In genomic region chr5:135376961-135377621, GRCh38 we compare ENCODE assay signal across 9 cellular contexts. TPM values are rescaled to one million over a fixed set of nuclear protein-coding genes. Genes with fewer than 3 reads are reported as not detected.
DNase-seq lines count a peak whose midpoint lies in the region; ATAC-seq and TF ChIP-seq lines count a peak whose summit lies in the region.
"Had no signal": no experiment of that assay in that cellular context is flagged by ENCODE, and none has a peak within 500 bp of the region (broad histone marks: within the 10 kb centered on the region; RNA-seq: fewer than 3 reads in every experiment).

No MANE protein-coding gene starts in this region.

- DNase-seq in GM10248 (ENCODE audit: extremely low spot score) (peak; percentile 66), LNCaP clone FGC (ENCODE audit: low read depth) (peak; percentile 69), glomerular endothelial cell (ENCODE audit: extremely low read depth, low read depth, low spot score) (peak; percentile 14), MG63 (no peak), NOMO-1 treated with DMSO at 0.1 percent for 48 hours (lab: John Stamatoyannopoulos, UW; ENCODE audit: unreplicated experiment) (no peak), superior temporal gyrus (ENCODE audit: extremely low spot score) (no peak), sciatic nerve (ENCODE audit: low spot score) (no peak)

- TF ChIP-seq CTCF in GM10248 (IDR thresholded peaks at IDR 0.05; ENCODE audit: control extremely low read depth, extremely low read depth, low read depth, missing control alignments): no peak
- TF ChIP-seq CTCF in LNCaP clone FGC (IDR thresholded peaks at IDR 0.05; ENCODE audit: control insufficient read depth, extremely low read depth, insufficient read depth): no peak

- no peaks in the 10 kb centered on the region for H3K27me3 ChIP-seq in MG63

- peak; percentile 59 for ATAC-seq in GM21619 (IDR thresholded peaks at IDR 0.05; ENCODE audit: unreplicated experiment)
- ATAC-seq in sciatic nerve: no peak

- H3K36me3 ChIP-seq in MG63: peaks cover 97% of the 10 kb centered on the region

- CTCF ChIA-PET in GM10248 (lab: Yijun Ruan, JAX): interaction anchor here (1.1 to 1.9 kb wide), 4 partner anchors 9 to 85 kb away, joined by 4 to 10 read pairs (median 6); no protein-coding TSS in a partner anchor

- POLR2A ChIA-PET in GM10248 (lab: Yijun Ruan, JAX): no interaction called here

- intact Hi-C loops in sciatic nerve (cut with DNase I): no loop called here

- H3K4me3 ChIP-seq in LNCaP clone FGC (ENCODE audit: low read depth, low read length) (no peak overlapping the region), MG63 (no peak overlapping the region)
- H3K4me3 ChIP-seq: SK-N-MC had no signal

- no peaks in the 10 kb centered on the region for H3K9me3 ChIP-seq in MG63

RNA-seq across cellular contexts. Expression of gene MACROH2A1, which starts 21.9 kb away (rescaled TPM):
- total RNA-seq in glomerular endothelial cell (150 and 169 TPM in 2 replicates), sciatic nerve (129 TPM)
- total RNA-seq in MG63 (2014; rRNA removed; shearing (Covaris generic); ENCODE audit: low replicate concordance): 322 and 404 TPM in 2 replicates

Comparison
In these comparisons a context has a peak if more than half of its experiments do, and no peak if none do; other contexts are left out.
1. DNase-seq: peak in GM10248 (single experiment), LNCaP clone FGC (single experiment) and glomerular endothelial cell (single experiment); none in MG63 (single experiment), NOMO-1 treated with DMSO at 0.1 percent for 48 hours (single experiment), superior temporal gyrus (single experiment) and sciatic nerve (single experiment).